8 cellular contexts compared by ENCODE assay signal in the genomic region with DNA sequence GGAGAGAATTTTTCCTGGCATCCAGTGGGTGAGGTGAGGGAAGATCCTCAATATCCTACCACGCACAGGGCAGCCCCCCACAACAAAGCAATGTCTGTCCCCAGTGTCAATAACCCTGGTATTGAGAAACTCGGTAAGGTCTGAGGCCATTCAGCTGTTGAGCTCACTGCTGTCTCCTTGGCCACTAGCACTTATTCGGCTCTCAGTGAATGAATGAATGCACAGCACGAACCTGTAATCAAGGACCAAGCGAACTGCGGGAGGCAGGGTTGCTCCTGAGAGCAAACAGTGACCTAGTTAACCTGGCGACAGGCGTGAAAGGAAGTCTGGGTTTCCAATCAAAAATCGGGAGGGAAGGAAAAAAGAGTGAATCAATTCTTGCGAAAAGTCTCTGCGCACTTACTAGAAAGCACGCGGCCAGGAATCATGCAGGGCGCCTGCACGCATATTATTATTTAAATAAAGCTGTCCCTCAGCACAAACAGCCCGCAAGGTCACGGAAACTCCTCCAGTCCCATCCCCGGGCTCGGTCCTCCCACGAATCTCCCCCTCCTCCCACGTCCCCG. TPM values are rescaled to one million over a fixed set of nuclear protein-coding genes. Genes with fewer than 3 reads are reported as not detected.
DNase-seq lines count a peak whose midpoint lies in the region; ATAC-seq and TF ChIP-seq lines count a peak whose summit lies in the region.

No MANE protein-coding gene starts in this region.

- H3K27me3 ChIP-seq in HUES48 (ENCODE audit: control insufficient read depth, insufficient read depth, low read length) (no peaks in the 10 kb centered on the region), iPS-20b (ENCODE audit: insufficient read depth, low read length) (no peaks in the 10 kb centered on the region), stomach smooth muscle (ENCODE audit: control insufficient read depth in 1 of 2, insufficient read depth in 2 of 2, low read length in 2 of 2) (no peaks in the 10 kb centered on the region)

- H3K36me3 ChIP-seq in HUES48 (ENCODE audit: control insufficient read depth, insufficient read depth, low read length) (peaks cover 9% of the 10 kb centered on the region; the same call in 1 of the 2 replicates), iPS-20b (ENCODE audit: insufficient read depth, low read depth, low read length) (peaks cover 10% of the 10 kb centered on the region; the same call in 1 of the 2 replicates), stomach smooth muscle (ENCODE audit: control insufficient read depth in 2 of 2, insufficient read depth in 2 of 2, low read length in 2 of 2) (peaks cover 0 to 2% of the 10 kb centered on the region in 2 donors)

- DNase-seq in SKM-1 treated with dmso at 0.1 percent for 144 hours (lab: John Stamatoyannopoulos, UW; ENCODE audit: unreplicated experiment) (peak; percentile 37), SKM-1 (lab: John Stamatoyannopoulos, UW; ENCODE audit: unreplicated experiment) (no peak)
- no peak for DNase-seq in activated naive CD8-positive, alpha-beta T cell treated with anti-CD3 and anti-CD28 coated beads, Interleukin-2, amount 10 ng/mL, durations not matched to agents 7 days and 5 days

- H3K36me3 Mint-ChIP-seq in activated naive CD8-positive, alpha-beta T cell treated with anti-CD3 and anti-CD28 coated beads, Interleukin-2, amount 10 ng/mL, durations not matched to agents 7 days and 5 days: peaks cover 14% of the 10 kb centered on the region

- H3K9me3 Mint-ChIP-seq in activated naive CD8-positive, alpha-beta T cell treated with anti-CD3 and anti-CD28 coated beads, Interleukin-2, amount 10 ng/mL, durations not matched to agents 7 days and 5 days: no peaks in the 10 kb centered on the region

- H3K27ac ChIP-seq in HUES48 (ENCODE audit: low read depth, low read length): peak overlapping the region; percentile 98
- peak overlapping the region; percentile 54 for H3K27ac ChIP-seq in iPS-20b (ENCODE audit: low read length)
- H3K27ac ChIP-seq in stomach smooth muscle (ENCODE audit: low read length): peak overlapping the region; percentile 97

- H3K4me3 Mint-ChIP-seq in activated naive CD8-positive, alpha-beta T cell treated with anti-CD3 and anti-CD28 coated beads, Interleukin-2, amount 10 ng/mL, durations not matched to agents 7 days and 5 days: peak overlapping the region; percentile 99

- H3K27ac Mint-ChIP-seq in activated naive CD8-positive, alpha-beta T cell treated with anti-CD3 and anti-CD28 coated beads, Interleukin-2, amount 10 ng/mL, durations not matched to agents 7 days and 5 days: peak overlapping the region; percentile 98

- H3K4me1 Mint-ChIP-seq in activated naive CD8-positive, alpha-beta T cell treated with anti-CD3 and anti-CD28 coated beads, Interleukin-2, amount 10 ng/mL, durations not matched to agents 7 days and 5 days: peaks cover 16% of the 10 kb centered on the region

- POLR2A ChIA-PET in activated naive CD8-positive, alpha-beta T cell treated with anti-CD3 and anti-CD28 coated beads, Interleukin-2, amount 10 ng/mL, durations not matched to agents 7 days and 5 days (lab: Charles Lee): interaction anchor here (0.6 to 1.5 kb wide), 7 partner anchors 19 to 960 kb away, joined by 3 to 6 read pairs (median 3); a partner anchor contains a TSS

- H3K4me3 ChIP-seq in HUES48 (ENCODE audit: low read depth, low read length) (peak overlapping the region; percentile 93), iPS-20b (ENCODE audit: low read length) (peak overlapping the region; percentile 78), stomach smooth muscle (ENCODE audit: low read length in 2 of 2) (peak overlapping the region; percentile 95 to 98)

- TF ChIP-seq POLR2A in GM18505 (IDR thresholded peaks at IDR 0.05; ENCODE audit: borderline replicate concordance, extremely low read depth, insufficient read depth, insufficient read length): no peak

- no peaks in the 10 kb centered on the region for H3K27me3 Mint-ChIP-seq in activated naive CD8-positive, alpha-beta T cell treated with anti-CD3 and anti-CD28 coated beads, Interleukin-2, amount 10 ng/mL, durations not matched to agents 7 days and 5 days

- H3K9ac ChIP-seq in HUES48 (ENCODE audit: low read depth, low read length): peak overlapping the region; percentile 87
- H3K9ac ChIP-seq in iPS-20b (ENCODE audit: low read depth, low read length): peak overlapping the region; percentile 83
- peak overlapping the region; percentile 88 to 93 for H3K9ac ChIP-seq in stomach smooth muscle (ENCODE audit: low read length in 2 of 2)

- H3K9me3 ChIP-seq in HUES48 (ENCODE audit: control insufficient read depth, insufficient read depth, low read length) (no peaks in the 10 kb centered on the region), iPS-20b (ENCODE audit: insufficient read depth, low read depth, low read length) (no peaks in the 10 kb centered on the region), stomach smooth muscle (ENCODE audit: control insufficient read depth in 2 of 2, low read length in 2 of 2) (no peaks in the 10 kb centered on the region)

- no peak for ATAC-seq in activated naive CD8-positive, alpha-beta T cell treated with anti-CD3 and anti-CD28 coated beads, Interleukin-2, amount 10 ng/mL, durations not matched to agents 7 days and 5 days (ENCODE audit: low read depth)
- ATAC-seq in HG02970 (IDR thresholded peaks at IDR 0.05; ENCODE audit: low FRiP score, unreplicated experiment): no peak
- no peak for ATAC-seq in GM18505 (IDR thresholded peaks at IDR 0.05; ENCODE audit: unreplicated experiment)

- H3K4me1 ChIP-seq in HUES48 (ENCODE audit: control insufficient read depth, insufficient read depth, low read length) (0 out of 2 replicates have a peak, but pooled peaks cover 6% of the 10 kb centered on the region), iPS-20b (ENCODE audit: insufficient read depth, low read length) (no peaks in the 10 kb centered on the region), stomach smooth muscle (ENCODE audit: control insufficient read depth, insufficient read depth, low read length) (peaks cover 15% of the 10 kb centered on the region)

RNA-seq across cellular contexts. Expression of a gene that starts 0.5 kb away (rescaled TPM):
- total RNA-seq in activated naive CD8-positive, alpha-beta T cell treated with anti-CD3 and anti-CD28 coated beads, Interleukin-2, amount 10 ng/mL, durations not matched to agents 7 days and 5 days: 10 to 100 TPM in 1 of 2 experiments, 1 to 10 TPM in 1; 9.7 to 11.7 TPM

RNA-seq across cellular contexts. Expression of a gene that starts 41.6 kb away (rescaled TPM):
- total RNA-seq in activated naive CD8-positive, alpha-beta T cell treated with anti-CD3 and anti-CD28 coated beads, Interleukin-2, amount 10 ng/mL, durations not matched to agents 7 days and 5 days: 1 to 10 TPM; 1.2 to 1.7 TPM
